1 cellular context compared by ENCODE assay signal in the genomic region with DNA sequence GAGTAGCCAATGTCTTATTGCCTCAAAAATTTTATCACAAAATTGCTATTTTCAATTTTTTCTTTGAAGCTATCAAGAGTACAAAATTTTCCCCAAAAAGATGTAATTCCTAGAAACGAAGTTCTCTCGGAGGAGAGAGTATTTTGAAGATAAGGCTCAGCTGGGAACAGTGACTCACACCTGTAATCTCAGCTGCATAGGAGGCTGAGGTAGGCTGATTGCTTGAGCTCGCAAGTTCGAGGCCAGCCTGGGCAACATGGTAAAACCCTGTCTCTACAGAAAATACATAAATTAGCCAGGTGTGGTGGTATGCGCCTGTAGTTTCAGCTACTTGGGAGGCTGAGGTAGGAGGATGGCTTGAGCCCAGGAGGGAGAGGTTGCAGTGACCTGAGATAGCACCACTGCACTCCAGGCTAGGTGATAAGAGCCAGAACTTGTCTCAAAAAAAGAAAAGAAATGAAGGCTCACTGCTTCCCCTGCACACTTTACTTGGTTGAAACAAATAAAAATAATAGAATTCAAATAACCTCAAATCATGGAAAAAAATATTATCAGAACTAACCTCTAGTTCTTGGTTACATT.
TF ChIP-seq lines count a peak whose summit lies in the region.

No MANE protein-coding gene starts in this region.

TF ChIP-seq in K562, 482 proteins besides CTCF, POLR2A, EP300 and RAD21 (continued from another document and continues in another):
- TF ChIP-seq, protein P1, sequence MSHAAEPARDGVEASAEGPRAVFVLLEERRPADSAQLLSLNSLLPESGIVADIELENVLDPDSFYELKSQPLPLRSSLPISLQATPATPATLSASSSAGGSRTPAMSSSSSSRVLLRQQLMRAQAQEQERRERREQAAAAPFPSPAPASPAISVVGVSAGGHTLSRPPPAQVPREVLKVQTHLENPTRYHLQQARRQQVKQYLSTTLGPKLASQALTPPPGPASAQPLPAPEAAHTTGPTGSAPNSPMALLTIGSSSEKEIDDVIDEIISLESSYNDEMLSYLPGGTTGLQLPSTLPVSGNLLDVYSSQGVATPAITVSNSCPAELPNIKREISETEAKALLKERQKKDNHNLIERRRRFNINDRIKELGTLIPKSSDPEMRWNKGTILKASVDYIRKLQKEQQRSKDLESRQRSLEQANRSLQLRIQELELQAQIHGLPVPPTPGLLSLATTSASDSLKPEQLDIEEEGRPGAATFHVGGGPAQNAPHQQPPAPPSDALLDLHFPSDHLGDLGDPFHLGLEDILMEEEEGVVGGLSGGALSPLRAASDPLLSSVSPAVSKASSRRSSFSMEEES (CRISPR knock-in tag; IDR thresholded peaks at IDR 0.05), result no peak
- TF ChIP-seq KDM1A (IDR thresholded peaks at IDR 0.05) (peak; percentile 90 to 93), MXI1 (IDR thresholded peaks at IDR 0.05; ENCODE audit: low read depth, low read length) (no peak), DACH1 (IDR thresholded peaks at IDR 0.05; ENCODE audit: partially characterized antibody) (peak; percentile 60), DPF2 (IDR thresholded peaks at IDR 0.05) (peak; percentile 81), SAP30 (IDR thresholded peaks at IDR 0.05; ENCODE audit: borderline replicate concordance, insufficient read depth, low read depth, low read length, poor library complexity, severe bottlenecking) (no peak), ADNP (tag; IDR thresholded peaks at IDR 0.05) (peak; percentile 93), C11orf30 (IDR thresholded peaks at IDR 0.05; ENCODE audit: low read depth) (no peak), GATAD2B (IDR thresholded peaks at IDR 0.05; ENCODE audit: borderline replicate concordance) (no peak), SOX6 (IDR thresholded peaks at IDR 0.05) (0 out of 2 replicates have a peak, but pooled peaks have one; percentile 8), POLR2G (IDR thresholded peaks at IDR 0.05; ENCODE audit: low read depth, low read length) (no peak), ARID1B (IDR thresholded peaks at IDR 0.05) (peak; percentile 84), TAF9B (IDR thresholded peaks at IDR 0.05; ENCODE audit: partially characterized antibody) (peak; percentile 56), ZSCAN32 (CRISPR knock-in tag; IDR thresholded peaks at IDR 0.05) (no peak), HNRNPLL (IDR thresholded peaks at IDR 0.05; ENCODE audit: low read depth, low read length, poor library complexity, severe bottlenecking) (no peak), PYGO2 (tag; IDR thresholded peaks at IDR 0.05) (no peak), ZBTB8A (IDR thresholded peaks at IDR 0.05; ENCODE audit: partially characterized antibody) (no peak), FOXJ3 (CRISPR knock-in tag; IDR thresholded peaks at IDR 0.05) (no peak), YBX1 (IDR thresholded peaks at IDR 0.05) (no peak), ZNF384 (IDR thresholded peaks at IDR 0.05; ENCODE audit: low read depth, low read length) (no peak), RCOR1 (IDR thresholded peaks at IDR 0.05; ENCODE audit: borderline replicate concordance in 1 of 2, low read depth in 2 of 2, low read length in 2 of 2) (peak in 1 of 2 experiments; percentile 81; a peak in 2 of 4 replicates), MAFF (IDR thresholded peaks at IDR 0.05; ENCODE audit: low read length) (no peak), NFE2 (IDR thresholded peaks at IDR 0.05; ENCODE audit: low read depth) (no peak), FOXK1 (CRISPR knock-in tag; IDR thresholded peaks at IDR 0.05; ENCODE audit: borderline replicate concordance) (no peak), NFIC (IDR thresholded peaks at IDR 0.05) (no peak), HDGF (IDR thresholded peaks at IDR 0.05) (no peak), CHCHD3 (CRISPR knock-in tag; IDR thresholded peaks at IDR 0.05) (no peak), ZNF217 (CRISPR knock-in tag; IDR thresholded peaks at IDR 0.05) (no peak), TCF3 (CRISPR knock-in tag; IDR thresholded peaks at IDR 0.05) (peak; percentile 65), ASH1L (IDR thresholded peaks at IDR 0.05; ENCODE audit: borderline replicate concordance, low read depth, partially characterized antibody) (no peak), MED1 (CRISPR knock-in tag; IDR thresholded peaks at IDR 0.05; ENCODE audit: borderline replicate concordance) (no peak), U2AF1 (optimal IDR thresholded peaks at IDR 0.05; ENCODE audit: low read depth, low read length) (no peak), ZEB2 (IDR thresholded peaks at IDR 0.05) (peak; percentile 79), ZNF175 (CRISPR knock-in tag; IDR thresholded peaks at IDR 0.05; ENCODE audit: low read depth) (no peak), PCBP1 (IDR thresholded peaks at IDR 0.05; ENCODE audit: low read depth, low read length, poor library complexity, severe bottlenecking) (no peak), GABPB1 (CRISPR knock-in tag; IDR thresholded peaks at IDR 0.05) (0 out of 2 replicates have a peak, but pooled peaks have one; percentile 29), CBFA2T3 (IDR thresholded peaks at IDR 0.05) (peak; percentile 76), SRSF1 (IDR thresholded peaks at IDR 0.05; ENCODE audit: low read depth, low read length) (no peak), TAF15 (IDR thresholded peaks at IDR 0.05; ENCODE audit: low read depth, low read length) (no peak), MTA3 (IDR thresholded peaks at IDR 0.05; ENCODE audit: borderline replicate concordance) (no peak), ATF7 (IDR thresholded peaks at IDR 0.05) (0 out of 2 replicates have a peak, but pooled peaks have one; percentile 23)
- TF ChIP-seq, protein P2, sequence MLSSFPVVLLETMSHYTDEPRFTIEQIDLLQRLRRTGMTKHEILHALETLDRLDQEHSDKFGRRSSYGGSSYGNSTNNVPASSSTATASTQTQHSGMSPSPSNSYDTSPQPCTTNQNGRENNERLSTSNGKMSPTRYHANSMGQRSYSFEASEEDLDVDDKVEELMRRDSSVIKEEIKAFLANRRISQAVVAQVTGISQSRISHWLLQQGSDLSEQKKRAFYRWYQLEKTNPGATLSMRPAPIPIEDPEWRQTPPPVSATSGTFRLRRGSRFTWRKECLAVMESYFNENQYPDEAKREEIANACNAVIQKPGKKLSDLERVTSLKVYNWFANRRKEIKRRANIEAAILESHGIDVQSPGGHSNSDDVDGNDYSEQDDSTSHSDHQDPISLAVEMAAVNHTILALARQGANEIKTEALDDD (IDR thresholded peaks at IDR 0.05), result no peak
- TF ChIP-seq, protein P3, sequence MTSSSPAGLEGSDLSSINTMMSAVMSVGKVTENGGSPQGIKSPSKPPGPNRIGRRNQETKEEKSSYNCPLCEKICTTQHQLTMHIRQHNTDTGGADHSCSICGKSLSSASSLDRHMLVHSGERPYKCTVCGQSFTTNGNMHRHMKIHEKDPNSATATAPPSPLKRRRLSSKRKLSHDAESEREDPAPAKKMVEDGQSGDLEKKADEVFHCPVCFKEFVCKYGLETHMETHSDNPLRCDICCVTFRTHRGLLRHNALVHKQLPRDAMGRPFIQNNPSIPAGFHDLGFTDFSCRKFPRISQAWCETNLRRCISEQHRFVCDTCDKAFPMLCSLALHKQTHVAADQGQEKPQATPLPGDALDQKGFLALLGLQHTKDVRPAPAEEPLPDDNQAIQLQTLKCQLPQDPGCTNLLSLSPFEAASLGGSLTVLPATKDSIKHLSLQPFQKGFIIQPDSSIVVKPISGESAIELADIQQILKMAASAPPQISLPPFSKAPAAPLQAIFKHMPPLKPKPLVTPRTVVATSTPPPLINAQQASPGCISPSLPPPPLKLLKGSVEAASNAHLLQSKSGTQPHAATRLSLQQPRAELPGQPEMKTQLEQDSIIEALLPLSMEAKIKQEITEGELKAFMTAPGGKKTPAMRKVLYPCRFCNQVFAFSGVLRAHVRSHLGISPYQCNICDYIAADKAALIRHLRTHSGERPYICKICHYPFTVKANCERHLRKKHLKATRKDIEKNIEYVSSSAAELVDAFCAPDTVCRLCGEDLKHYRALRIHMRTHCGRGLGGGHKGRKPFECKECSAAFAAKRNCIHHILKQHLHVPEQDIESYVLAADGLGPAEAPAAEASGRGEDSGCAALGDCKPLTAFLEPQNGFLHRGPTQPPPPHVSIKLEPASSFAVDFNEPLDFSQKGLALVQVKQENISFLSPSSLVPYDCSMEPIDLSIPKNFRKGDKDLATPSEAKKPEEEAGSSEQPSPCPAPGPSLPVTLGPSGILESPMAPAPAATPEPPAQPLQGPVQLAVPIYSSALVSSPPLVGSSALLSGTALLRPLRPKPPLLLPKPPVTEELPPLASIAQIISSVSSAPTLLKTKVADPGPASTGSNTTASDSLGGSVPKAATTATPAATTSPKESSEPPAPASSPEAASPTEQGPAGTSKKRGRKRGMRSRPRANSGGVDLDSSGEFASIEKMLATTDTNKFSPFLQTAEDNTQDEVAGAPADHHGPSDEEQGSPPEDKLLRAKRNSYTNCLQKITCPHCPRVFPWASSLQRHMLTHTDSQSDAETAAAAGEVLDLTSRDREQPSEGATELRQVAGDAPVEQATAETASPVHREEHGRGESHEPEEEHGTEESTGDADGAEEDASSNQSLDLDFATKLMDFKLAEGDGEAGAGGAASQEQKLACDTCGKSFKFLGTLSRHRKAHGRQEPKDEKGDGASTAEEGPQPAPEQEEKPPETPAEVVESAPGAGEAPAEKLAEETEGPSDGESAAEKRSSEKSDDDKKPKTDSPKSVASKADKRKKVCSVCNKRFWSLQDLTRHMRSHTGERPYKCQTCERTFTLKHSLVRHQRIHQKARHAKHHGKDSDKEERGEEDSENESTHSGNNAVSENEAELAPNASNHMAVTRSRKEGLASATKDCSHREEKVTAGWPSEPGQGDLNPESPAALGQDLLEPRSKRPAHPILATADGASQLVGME (CRISPR knock-in tag; IDR thresholded peaks at IDR 0.05), result no peak
- TF ChIP-seq, protein P4, sequence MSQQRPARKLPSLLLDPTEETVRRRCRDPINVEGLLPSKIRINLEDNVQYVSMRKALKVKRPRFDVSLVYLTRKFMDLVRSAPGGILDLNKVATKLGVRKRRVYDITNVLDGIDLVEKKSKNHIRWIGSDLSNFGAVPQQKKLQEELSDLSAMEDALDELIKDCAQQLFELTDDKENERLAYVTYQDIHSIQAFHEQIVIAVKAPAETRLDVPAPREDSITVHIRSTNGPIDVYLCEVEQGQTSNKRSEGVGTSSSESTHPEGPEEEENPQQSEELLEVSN (IDR thresholded peaks at IDR 0.05; ENCODE audit: borderline replicate concordance in 1 of 2, extremely low read depth in 1 of 2, insufficient read depth in 1 of 2, insufficient read length in 1 of 2, low read depth in 1 of 2, low read length in 1 of 2, poor library complexity in 1 of 2, severe bottlenecking in 1 of 2), result no peak
- TF ChIP-seq, protein P5, sequence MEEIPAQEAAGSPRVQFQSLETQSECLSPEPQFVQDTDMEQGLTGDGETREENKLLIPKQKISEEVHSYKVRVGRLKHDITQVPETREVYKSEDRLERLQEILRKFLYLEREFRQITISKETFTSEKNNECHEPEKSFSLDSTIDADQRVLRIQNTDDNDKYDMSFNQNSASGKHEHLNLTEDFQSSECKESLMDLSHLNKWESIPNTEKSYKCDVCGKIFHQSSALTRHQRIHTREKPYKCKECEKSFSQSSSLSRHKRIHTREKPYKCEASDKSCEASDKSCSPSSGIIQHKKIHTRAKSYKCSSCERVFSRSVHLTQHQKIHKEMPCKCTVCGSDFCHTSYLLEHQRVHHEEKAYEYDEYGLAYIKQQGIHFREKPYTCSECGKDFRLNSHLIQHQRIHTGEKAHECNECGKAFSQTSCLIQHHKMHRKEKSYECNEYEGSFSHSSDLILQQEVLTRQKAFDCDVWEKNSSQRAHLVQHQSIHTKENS (CRISPR knock-in tag; IDR thresholded peaks at IDR 0.05), result no peak
- TF ChIP-seq, protein P6, sequence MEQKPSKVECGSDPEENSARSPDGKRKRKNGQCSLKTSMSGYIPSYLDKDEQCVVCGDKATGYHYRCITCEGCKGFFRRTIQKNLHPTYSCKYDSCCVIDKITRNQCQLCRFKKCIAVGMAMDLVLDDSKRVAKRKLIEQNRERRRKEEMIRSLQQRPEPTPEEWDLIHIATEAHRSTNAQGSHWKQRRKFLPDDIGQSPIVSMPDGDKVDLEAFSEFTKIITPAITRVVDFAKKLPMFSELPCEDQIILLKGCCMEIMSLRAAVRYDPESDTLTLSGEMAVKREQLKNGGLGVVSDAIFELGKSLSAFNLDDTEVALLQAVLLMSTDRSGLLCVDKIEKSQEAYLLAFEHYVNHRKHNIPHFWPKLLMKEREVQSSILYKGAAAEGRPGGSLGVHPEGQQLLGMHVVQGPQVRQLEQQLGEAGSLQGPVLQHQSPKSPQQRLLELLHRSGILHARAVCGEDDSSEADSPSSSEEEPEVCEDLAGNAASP (IDR thresholded peaks at IDR 0.05), result no peak
- TF ChIP-seq, protein P7, sequence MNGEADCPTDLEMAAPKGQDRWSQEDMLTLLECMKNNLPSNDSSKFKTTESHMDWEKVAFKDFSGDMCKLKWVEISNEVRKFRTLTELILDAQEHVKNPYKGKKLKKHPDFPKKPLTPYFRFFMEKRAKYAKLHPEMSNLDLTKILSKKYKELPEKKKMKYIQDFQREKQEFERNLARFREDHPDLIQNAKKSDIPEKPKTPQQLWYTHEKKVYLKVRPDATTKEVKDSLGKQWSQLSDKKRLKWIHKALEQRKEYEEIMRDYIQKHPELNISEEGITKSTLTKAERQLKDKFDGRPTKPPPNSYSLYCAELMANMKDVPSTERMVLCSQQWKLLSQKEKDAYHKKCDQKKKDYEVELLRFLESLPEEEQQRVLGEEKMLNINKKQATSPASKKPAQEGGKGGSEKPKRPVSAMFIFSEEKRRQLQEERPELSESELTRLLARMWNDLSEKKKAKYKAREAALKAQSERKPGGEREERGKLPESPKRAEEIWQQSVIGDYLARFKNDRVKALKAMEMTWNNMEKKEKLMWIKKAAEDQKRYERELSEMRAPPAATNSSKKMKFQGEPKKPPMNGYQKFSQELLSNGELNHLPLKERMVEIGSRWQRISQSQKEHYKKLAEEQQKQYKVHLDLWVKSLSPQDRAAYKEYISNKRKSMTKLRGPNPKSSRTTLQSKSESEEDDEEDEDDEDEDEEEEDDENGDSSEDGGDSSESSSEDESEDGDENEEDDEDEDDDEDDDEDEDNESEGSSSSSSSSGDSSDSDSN (IDR thresholded peaks at IDR 0.05; ENCODE audit: borderline replicate concordance in 1 of 2, low read depth in 2 of 2, low read length in 2 of 2), result no peak
- TF ChIP-seq, protein P8, sequence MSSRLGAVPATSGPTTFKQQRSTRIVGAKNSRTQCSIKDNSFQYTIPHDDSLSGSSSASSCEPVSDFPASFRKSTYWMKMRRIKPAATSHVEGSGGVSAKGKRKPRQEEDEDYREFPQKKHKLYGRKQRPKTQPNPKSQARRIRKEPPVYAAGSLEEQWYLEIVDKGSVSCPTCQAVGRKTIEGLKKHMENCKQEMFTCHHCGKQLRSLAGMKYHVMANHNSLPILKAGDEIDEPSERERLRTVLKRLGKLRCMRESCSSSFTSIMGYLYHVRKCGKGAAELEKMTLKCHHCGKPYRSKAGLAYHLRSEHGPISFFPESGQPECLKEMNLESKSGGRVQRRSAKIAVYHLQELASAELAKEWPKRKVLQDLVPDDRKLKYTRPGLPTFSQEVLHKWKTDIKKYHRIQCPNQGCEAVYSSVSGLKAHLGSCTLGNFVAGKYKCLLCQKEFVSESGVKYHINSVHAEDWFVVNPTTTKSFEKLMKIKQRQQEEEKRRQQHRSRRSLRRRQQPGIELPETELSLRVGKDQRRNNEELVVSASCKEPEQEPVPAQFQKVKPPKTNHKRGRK (tag; IDR thresholded peaks at IDR 0.05), result no peak
